In genomic region chr11:118171274-118172062, GRCh38 we compare ENCODE assay signal across 8 cellular contexts. TPM values are rescaled to one million over a fixed set of nuclear protein-coding genes. Genes with fewer than 3 reads are reported as not detected.
DNase-seq lines count a peak whose midpoint lies in the region; ATAC-seq and TF ChIP-seq lines count a peak whose summit lies in the region.

No MANE protein-coding gene starts in this region.

- peak; percentile 91 for ATAC-seq in SK-N-SH treated with all-trans-retinoic acid at 6 μM for 48 hours
- peak; percentile 89 to 95 for ATAC-seq in activated naive CD4-positive, alpha-beta T cell treated with anti-CD3 and anti-CD28 coated beads, Interleukin-2, amount 50 U/mL, for 72 hours
- ATAC-seq in Right ventricle myocardium superior (ENCODE audit: poor library complexity), result peak; percentile 69
- ATAC-seq in HG03196 (IDR thresholded peaks at IDR 0.05; ENCODE audit: unreplicated experiment), result no peak

- peak; percentile 97 for TF ChIP-seq CTCF in type B pancreatic cell (conservative IDR thresholded peaks at IDR 0.05)

- H3K9me3 Mint-ChIP-seq in activated naive CD4-positive, alpha-beta T cell treated with anti-CD3 and anti-CD28 coated beads, Interleukin-2, amount 50 U/mL, for 72 hours, result no peaks in the 10 kb centered on the region
- no peaks in the 10 kb centered on the region for H3K9me3 Mint-ChIP-seq in type B pancreatic cell

- peaks cover 23% of the 10 kb centered on the region for H3K4me1 Mint-ChIP-seq in type B pancreatic cell (ENCODE audit: unreplicated experiment)

- H3K27ac Mint-ChIP-seq in activated naive CD4-positive, alpha-beta T cell treated with anti-CD3 and anti-CD28 coated beads, Interleukin-2, amount 50 U/mL, for 72 hours, result no peak overlapping the region
- no peak overlapping the region for H3K27ac Mint-ChIP-seq in type B pancreatic cell

- no peaks in the 10 kb centered on the region for H3K36me3 Mint-ChIP-seq in activated naive CD4-positive, alpha-beta T cell treated with anti-CD3 and anti-CD28 coated beads, Interleukin-2, amount 50 U/mL, for 72 hours
- H3K36me3 Mint-ChIP-seq in type B pancreatic cell, result no peaks in the 10 kb centered on the region

- DNase-seq in EL (peak; percentile 51), LHCN-M2 (ENCODE audit: low read depth) (peak; percentile 26), Right ventricle myocardium superior (peak; percentile 81), pons (ENCODE audit: low spot score) (peak; percentile 84), type B pancreatic cell (ENCODE audit: extremely low spot score, unreplicated experiment) (peak; percentile 79)
- DNase-seq in activated naive CD4-positive, alpha-beta T cell treated with anti-CD3 and anti-CD28 coated beads, Interleukin-2, amount 50 U/mL, for 72 hours (ENCODE audit: low spot score in 2 of 2), result peak; percentile 65 to 84

- H3K27me3 Mint-ChIP-seq in type B pancreatic cell, result peaks cover 85% of the 10 kb centered on the region

- no peak overlapping the region for H3K4me3 Mint-ChIP-seq in type B pancreatic cell

- intact Hi-C loops in Right ventricle myocardium superior (cut with DNase I), result no loop called here

TF ChIP-seq in SK-N-SH treated with all-trans-retinoic acid at 6 μM for 48 hours, 23 proteins besides CTCF, POLR2A, EP300 and RAD21:
- TF ChIP-seq SNAI2 (CRISPR knock-in tag; IDR thresholded peaks at IDR 0.05) (no peak), ZFP30 (CRISPR knock-in tag; IDR thresholded peaks at IDR 0.05) (no peak), TCF4 (CRISPR knock-in tag; IDR thresholded peaks at IDR 0.05; ENCODE audit: borderline replicate concordance) (no peak), ZNF8 (CRISPR knock-in tag; IDR thresholded peaks at IDR 0.05) (no peak), TOX (CRISPR knock-in tag; IDR thresholded peaks at IDR 0.05; ENCODE audit: borderline replicate concordance) (no peak), CREB5 (CRISPR knock-in tag; IDR thresholded peaks at IDR 0.05; ENCODE audit: low read depth) (no peak), ZC3H10 (CRISPR knock-in tag; IDR thresholded peaks at IDR 0.05) (no peak)
TF ChIP-seq in SK-N-SH treated with all-trans-retinoic acid at 6 μM for 48 hours: peak in this region for 0.

RNA-seq across cellular contexts. Expression of gene SCN2B, which starts 5.0 kb away (rescaled TPM):
- not detected in 2 replicates for total RNA-seq in LHCN-M2 (2014; rRNA removed)
- not detected for polyA plus RNA-seq in LHCN-M2 (2012)
- under 1 TPM in 1 of 2 donors, not detected in 1; 0.05 TPM for total RNA-seq in activated naive CD4-positive, alpha-beta T cell treated with anti-CD3 and anti-CD28 coated beads, Interleukin-2, amount 50 U/mL, for 72 hours
- 17.6 TPM for total RNA-seq in Right ventricle myocardium superior
- 2.8 TPM in 1 of 2 replicates, not detected in the other for total RNA-seq in type B pancreatic cell (ENCODE audit: low replicate concordance)

RNA-seq across cellular contexts. Expression of gene SCN4B, which starts 18.8 kb away (rescaled TPM):
- total RNA-seq in LHCN-M2 (2014; rRNA removed) (not detected in 2 replicates), Right ventricle myocardium superior (12.0 TPM), type B pancreatic cell (ENCODE audit: low replicate concordance) (0.36 and 2.0 TPM in 2 replicates)
- not detected for polyA plus RNA-seq in LHCN-M2 (2012)
- 1 to 10 TPM in 1 of 2 donors, under 1 TPM in 1; 0.25 to 1.8 TPM for total RNA-seq in activated naive CD4-positive, alpha-beta T cell treated with anti-CD3 and anti-CD28 coated beads, Interleukin-2, amount 50 U/mL, for 72 hours

RNA-seq across cellular contexts. Expression of gene JAML, which starts 53.3 kb away (rescaled TPM):
- total RNA-seq in LHCN-M2 (2014; rRNA removed) (not detected in 2 replicates), Right ventricle myocardium superior (2.7 TPM), type B pancreatic cell (ENCODE audit: low replicate concordance) (0.19 and 0.57 TPM in 2 replicates)
- polyA plus RNA-seq in LHCN-M2 (2012), result not detected
- total RNA-seq in activated naive CD4-positive, alpha-beta T cell treated with anti-CD3 and anti-CD28 coated beads, Interleukin-2, amount 50 U/mL, for 72 hours, result 100 to 1,000 TPM; 125 to 239 TPM

Comparison
In these comparisons a context has a peak if more than half of its experiments do, and no peak if none do; other contexts are left out.
1. DNase-seq: peak in every context shown above with its lines; median percentile 84 in pons; 81 in Right ventricle myocardium superior; 79 in type B pancreatic cell; 74 in activated naive CD4-positive, alpha-beta T cell treated with anti-CD3 and anti-CD28 coated beads, Interleukin-2, amount 50 U/mL, for 72 hours; 51 in EL; 26 in LHCN-M2.
2. RNA of gene JAML, which starts 53.3 kb away (total RNA-seq): 125 to 239 TPM in activated naive CD4-positive, alpha-beta T cell treated with anti-CD3 and anti-CD28 coated beads, Interleukin-2, amount 50 U/mL, for 72 hours; 2.7 TPM in Right ventricle myocardium superior (single experiment), 0.19 to 0.57 TPM in type B pancreatic cell and not detected in LHCN-M2; every median in the first group is over 10 times any median in the second.